ENCODE assay signal across 2 cellular contexts in the genomic region with DNA sequence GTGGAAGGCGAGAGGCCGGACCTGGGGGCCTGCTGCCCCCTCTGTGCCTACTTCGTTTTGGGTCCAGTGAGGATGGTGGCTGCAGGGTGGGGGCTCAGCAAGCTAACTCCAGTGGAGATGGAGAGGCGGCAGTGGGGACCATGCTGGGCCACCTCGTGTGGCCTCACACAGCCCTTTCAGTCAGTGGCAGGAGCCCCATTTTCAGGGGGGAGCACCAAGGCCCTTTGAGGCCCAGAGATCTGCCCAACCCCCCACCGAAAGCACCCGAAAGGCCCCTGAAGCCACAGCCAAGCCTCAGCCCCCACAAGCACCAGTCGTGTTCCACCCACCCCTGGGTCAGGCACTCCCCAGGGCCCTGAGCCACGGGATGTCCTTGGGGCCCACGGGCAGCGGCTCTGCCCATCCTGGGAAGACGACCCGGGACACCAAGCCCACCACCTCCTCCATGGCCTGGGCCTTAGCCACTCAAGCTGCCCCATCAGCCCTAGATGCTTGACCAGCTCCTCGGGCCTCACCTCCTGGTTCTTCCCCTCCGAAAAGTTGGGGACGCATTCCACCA.
TF ChIP-seq lines count a peak whose summit lies in the region.

No MANE protein-coding gene starts in this region.

TF ChIP-seq in HepG2, 621 proteins besides CTCF, POLR2A, EP300 and RAD21 (continues in another document):
- no peak for TF ChIP-seq ZBTB1 (CRISPR knock-in tag; IDR thresholded peaks at IDR 0.05; ENCODE audit: borderline replicate concordance)
- no peak; the same call in 1 of the 2 replicates for TF ChIP-seq ARID4A (CRISPR knock-in tag; IDR thresholded peaks at IDR 0.05; ENCODE audit: borderline replicate concordance)
- TF ChIP-seq, protein P1, sequence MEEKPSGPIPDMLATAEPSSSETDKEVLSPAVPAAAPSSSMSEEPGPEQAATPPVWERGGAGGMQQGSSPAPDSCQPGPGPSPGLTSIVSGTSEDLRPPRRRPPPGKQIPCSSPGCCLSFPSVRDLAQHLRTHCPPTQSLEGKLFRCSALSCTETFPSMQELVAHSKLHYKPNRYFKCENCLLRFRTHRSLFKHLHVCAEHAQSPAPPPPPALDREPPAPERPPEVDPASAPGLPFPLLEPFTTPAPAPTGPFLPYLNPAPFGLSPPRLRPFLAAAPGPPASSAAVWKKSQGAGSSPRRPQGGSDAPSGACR (CRISPR knock-in tag; IDR thresholded peaks at IDR 0.05): peak; percentile 70; the same call in 1 of the 2 replicates
- no peak for TF ChIP-seq TCF12 (IDR thresholded peaks at IDR 0.05)
- TF ChIP-seq TCF12 (CRISPR knock-in tag; IDR thresholded peaks at IDR 0.05): no peak
- TF ChIP-seq, protein P2, sequence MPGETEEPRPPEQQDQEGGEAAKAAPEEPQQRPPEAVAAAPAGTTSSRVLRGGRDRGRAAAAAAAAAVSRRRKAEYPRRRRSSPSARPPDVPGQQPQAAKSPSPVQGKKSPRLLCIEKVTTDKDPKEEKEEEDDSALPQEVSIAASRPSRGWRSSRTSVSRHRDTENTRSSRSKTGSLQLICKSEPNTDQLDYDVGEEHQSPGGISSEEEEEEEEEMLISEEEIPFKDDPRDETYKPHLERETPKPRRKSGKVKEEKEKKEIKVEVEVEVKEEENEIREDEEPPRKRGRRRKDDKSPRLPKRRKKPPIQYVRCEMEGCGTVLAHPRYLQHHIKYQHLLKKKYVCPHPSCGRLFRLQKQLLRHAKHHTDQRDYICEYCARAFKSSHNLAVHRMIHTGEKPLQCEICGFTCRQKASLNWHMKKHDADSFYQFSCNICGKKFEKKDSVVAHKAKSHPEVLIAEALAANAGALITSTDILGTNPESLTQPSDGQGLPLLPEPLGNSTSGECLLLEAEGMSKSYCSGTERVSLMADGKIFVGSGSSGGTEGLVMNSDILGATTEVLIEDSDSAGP (CRISPR knock-in tag; IDR thresholded peaks at IDR 0.05; ENCODE audit: borderline replicate concordance): no peak
- TF ChIP-seq SATB2 (CRISPR knock-in tag; IDR thresholded peaks at IDR 0.05): no peak
- TF ChIP-seq NR2F2 (IDR thresholded peaks at IDR 0.05; ENCODE audit: borderline replicate concordance, low read depth): no peak
- TF ChIP-seq ZFP36 (IDR thresholded peaks at IDR 0.05; ENCODE audit: borderline replicate concordance, low read depth, low read length, partially characterized antibody): no peak
- TF ChIP-seq JUND (CRISPR knock-in tag; IDR thresholded peaks at IDR 0.05): peak; percentile 31; the same call in 1 of the 2 replicates
- TF ChIP-seq ZNF260 (CRISPR knock-in tag; IDR thresholded peaks at IDR 0.05; ENCODE audit: borderline replicate concordance, low read depth): no peak
- no peak for TF ChIP-seq ELF4 (CRISPR knock-in tag; IDR thresholded peaks at IDR 0.05; ENCODE audit: borderline replicate concordance)
- no peak; the same call in 1 of the 2 replicates for TF ChIP-seq WIZ (CRISPR knock-in tag; IDR thresholded peaks at IDR 0.05)
- TF ChIP-seq PHF20 (CRISPR knock-in tag; IDR thresholded peaks at IDR 0.05): no peak
- no peak for TF ChIP-seq ZFP62 (CRISPR knock-in tag; IDR thresholded peaks at IDR 0.05)
- TF ChIP-seq NFE2L2 (IDR thresholded peaks at IDR 0.05; ENCODE audit: low read length): no peak
- no peak for TF ChIP-seq HNRNPUL1 (IDR thresholded peaks at IDR 0.05; ENCODE audit: low read depth, low read length)
- TF ChIP-seq, protein P3, sequence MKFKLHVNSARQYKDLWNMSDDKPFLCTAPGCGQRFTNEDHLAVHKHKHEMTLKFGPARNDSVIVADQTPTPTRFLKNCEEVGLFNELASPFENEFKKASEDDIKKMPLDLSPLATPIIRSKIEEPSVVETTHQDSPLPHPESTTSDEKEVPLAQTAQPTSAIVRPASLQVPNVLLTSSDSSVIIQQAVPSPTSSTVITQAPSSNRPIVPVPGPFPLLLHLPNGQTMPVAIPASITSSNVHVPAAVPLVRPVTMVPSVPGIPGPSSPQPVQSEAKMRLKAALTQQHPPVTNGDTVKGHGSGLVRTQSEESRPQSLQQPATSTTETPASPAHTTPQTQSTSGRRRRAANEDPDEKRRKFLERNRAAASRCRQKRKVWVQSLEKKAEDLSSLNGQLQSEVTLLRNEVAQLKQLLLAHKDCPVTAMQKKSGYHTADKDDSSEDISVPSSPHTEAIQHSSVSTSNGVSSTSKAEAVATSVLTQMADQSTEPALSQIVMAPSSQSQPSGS (CRISPR knock-in tag; IDR thresholded peaks at IDR 0.05): no peak
- no peak for TF ChIP-seq MXD4 (CRISPR knock-in tag; IDR thresholded peaks at IDR 0.05)
- TF ChIP-seq FOXC1 (CRISPR knock-in tag; IDR thresholded peaks at IDR 0.05; ENCODE audit: borderline replicate concordance): 0 out of 2 replicates have a peak, but pooled peaks have one; percentile 78
- no peak for TF ChIP-seq KAT2B (IDR thresholded peaks at IDR 0.05; ENCODE audit: borderline replicate concordance, low read depth, low read length)

TF ChIP-seq in SK-N-SH treated with all-trans-retinoic acid at 6 μM for 48 hours, 23 proteins besides CTCF, POLR2A, EP300 and RAD21:
- TF ChIP-seq ESRRG (CRISPR knock-in tag; IDR thresholded peaks at IDR 0.05): no peak
- TF ChIP-seq ZNF70 (CRISPR knock-in tag; IDR thresholded peaks at IDR 0.05): no peak
